11 cellular contexts compared by ENCODE assay signal in genomic region chr1:208203848-208204609, GRCh38. TPM values are rescaled to one million over a fixed set of nuclear protein-coding genes. Genes with fewer than 3 reads are reported as not detected.
DNase-seq lines count a peak whose midpoint lies in the region; ATAC-seq, FAIRE-seq and TF ChIP-seq lines count a peak whose summit lies in the region.
"Had no signal": no experiment of that assay in that cellular context is flagged by ENCODE, and none has a peak within 500 bp of the region (broad histone marks: within the 10 kb centered on the region; RNA-seq: fewer than 3 reads in every experiment).

No MANE protein-coding gene starts in this region.

- no peak overlapping the region for H3K4me3 ChIP-seq in GM12878

- no peak overlapping the region for H3K27ac ChIP-seq in GM12878 (ENCODE audit: control insufficient read depth, insufficient read depth)
- H3K27ac ChIP-seq in layer of hippocampus (ENCODE audit: low read depth, low read length), result peak overlapping the region; percentile 62
- H3K27ac ChIP-seq in temporal lobe (ENCODE audit: low read depth, low read length), result peak overlapping the region; percentile 41

- FAIRE-seq in GM12878 (lab: Jason Lieb, UNC), result no peak

- H2AFZ ChIP-seq in GM12878 (ENCODE audit: control insufficient read depth, low read depth, low read length), result no peak overlapping the region

- WGBS in GM12878 (ENCODE audit: insufficient coverage, insufficient replicate concordance, low lambda C conversion rate, missing lambda C conversion rate), result 61% methylated on average over 7 of the region's 7 CpGs

- no peaks in the 10 kb centered on the region for H4K20me1 ChIP-seq in GM12878 (ENCODE audit: control insufficient read depth, insufficient read depth)

- no peak for TF ChIP-seq POLR2A in GM12878 (IDR thresholded peaks at IDR 0.05; ENCODE audit: low read depth, low read length)

- no peaks in the 10 kb centered on the region for H3K79me2 ChIP-seq in GM12878 (ENCODE audit: control insufficient read depth, insufficient read depth, low read length)

- H3K9me3 ChIP-seq in GM12878 (replicated peaks; ENCODE audit: control insufficient read depth, insufficient read depth, low read length), result no peaks in the 10 kb centered on the region

- CTCF ChIA-PET in GM12878 (lab: Yijun Ruan, JAX), result interaction anchor here (1.0 to 4.6 kb wide), 6 partner anchors 15 to 73 kb away, joined by 3 to 37 read pairs (median 12); partner anchors contain the start of gene PLXNA2
- CTCF ChIA-PET in HEK293T (lab: Yijun Ruan, JAX), result no interaction called here

- in situ Hi-C loops in GM12878 (cut with MboI), result no loop called here

- DNase-seq in DMS 273 (lab: John Stamatoyannopoulos, UW; ENCODE audit: unreplicated experiment), result peak; percentile 19
- DNase-seq in DMS 273 treated with DMSO at 0.1 percent for 48 hours (lab: John Stamatoyannopoulos, UW), result no peak
- no peak for DNase-seq in GM12878 (ENCODE audit: low read depth, low spot score)
- no peak for DNase-seq in HEK293T (ENCODE audit: extremely low spot score)
- DNase-seq in activated naive CD4-positive, alpha-beta T cell treated with Interleukin-2 at 50 U/mL for 16 hours, result no peak
- DNase-seq: 8988T; naive thymus-derived CD4-positive, alpha-beta T cell; NCI-H510A had no signal

- no peaks in the 10 kb centered on the region for H3K36me3 ChIP-seq in GM12878 (ENCODE audit: control insufficient read depth in 2 of 2, insufficient read depth in 2 of 2, low read length in 1 of 2)

- no peak for TF ChIP-seq CTCF in GM12878 (IDR thresholded peaks at IDR 0.05 in 2 of 3, conservative IDR thresholded peaks at IDR 0.05 in 1 of 3; ENCODE audit: control insufficient read depth in 2 of 3, extremely low read depth in 1 of 3, insufficient read depth in 1 of 3, low read depth in 3 of 3, low read length in 3 of 3)

- H3K4me1 ChIP-seq in GM12878 (ENCODE audit: control insufficient read depth, insufficient read depth, low read length), result no peaks in the 10 kb centered on the region

- POLR2A ChIA-PET in GM12878 (lab: Charles Lee), result interaction anchor here (0.6 to 1.1 kb wide), 2 partner anchors 16 to 17 kb away, joined by 3 to 5 read pairs; no protein-coding TSS in a partner anchor
- POLR2A ChIA-PET in HEK293T (lab: Yijun Ruan, JAX), result no interaction called here

- no peak overlapping the region for H3K9ac ChIP-seq in GM12878 (ENCODE audit: control insufficient read depth, insufficient read depth, low read length)

- intact Hi-C loops in GM12878 (cut with micrococcal nuclease; ENCODE audit: unreplicated experiment), result no loop called here

- no peak for TF ChIP-seq EP300 in GM12878 (IDR thresholded peaks at IDR 0.05; ENCODE audit: borderline replicate concordance in 1 of 2, control insufficient read depth in 1 of 2, low read depth in 2 of 2, low read length in 2 of 2)

- H3K27me3 ChIP-seq in GM12878 (replicated peaks in 1 of 2; ENCODE audit: control insufficient read depth in 2 of 2, insufficient read depth in 2 of 2, low read length in 1 of 2) (no peaks in the 10 kb centered on the region; a peak in 1 of 4 replicates), layer of hippocampus (ENCODE audit: control insufficient read depth, insufficient read depth, low read length) (no peaks in the 10 kb centered on the region)

- BruUV-seq in GM12878 (replicated peaks; lab: Mats Ljungman, UMichigan), result no TSS peak

- RAD21 ChIA-PET in GM12878 (lab: Charles Lee; ENCODE audit: unreplicated experiment), result interaction anchor here (1.1 to 2.7 kb wide), 6 partner anchors 8 to 182 kb away, joined by 3 to 15 read pairs (median 6); no protein-coding TSS in a partner anchor

- H3K4me2 ChIP-seq in GM12878 (ENCODE audit: control insufficient read depth, insufficient read depth), result no peak overlapping the region

- SMC1A ChIA-PET in GM12878 (lab: Charles Lee; ENCODE audit: uncharacterized antibody, unreplicated experiment), result interaction anchor here (0.9 to 3.0 kb wide), 5 partner anchors 12 to 73 kb away, joined by 3 to 9 read pairs (median 4); no protein-coding TSS in a partner anchor

- ATAC-seq in GM12878, result no peak
- no peak for ATAC-seq in HG03571 (IDR thresholded peaks at IDR 0.05; ENCODE audit: unreplicated experiment)
- ATAC-seq: naive thymus-derived CD4-positive, alpha-beta T cell had no signal

- no peak for TF ChIP-seq RAD21 in GM12878 (IDR thresholded peaks at IDR 0.05; ENCODE audit: insufficient read depth, low read depth, low read length)

TF ChIP-seq in GM12878, 131 proteins besides CTCF, POLR2A, EP300 and RAD21 (continues in another document):
- TF ChIP-seq ZNF207 (IDR thresholded peaks at IDR 0.05; ENCODE audit: borderline replicate concordance) (no peak), STAT3 (IDR thresholded peaks at IDR 0.05; ENCODE audit: low read depth, low read length) (no peak), ZNF274 (IDR thresholded peaks at IDR 0.05; ENCODE audit: insufficient read depth, insufficient read length) (no peak), NBN (IDR thresholded peaks at IDR 0.05) (no peak), SPI1 (IDR thresholded peaks at IDR 0.05; ENCODE audit: borderline replicate concordance, insufficient read depth, low read depth, low read length) (no peak)

TF ChIP-seq in HEK293T, 16 proteins besides CTCF, POLR2A, EP300 and RAD21:
- TF ChIP-seq NFRKB (IDR thresholded peaks at IDR 0.05) (no peak), ARNT (IDR thresholded peaks at IDR 0.05) (no peak), ELF4 (IDR thresholded peaks at IDR 0.05) (no peak), L3MBTL2 (conservative IDR thresholded peaks at IDR 0.05) (no peak), HDGF (IDR thresholded peaks at IDR 0.05; ENCODE audit: borderline replicate concordance) (no peak), CTBP1 (IDR thresholded peaks at IDR 0.05; ENCODE audit: borderline replicate concordance) (no peak), FOXM1 (IDR thresholded peaks at IDR 0.05; ENCODE audit: borderline replicate concordance) (no peak), SUZ12 (IDR thresholded peaks at IDR 0.05) (no peak), ZNF384 (IDR thresholded peaks at IDR 0.05) (no peak), FOXK2 (IDR thresholded peaks at IDR 0.05) (no peak), FOXA1 (IDR thresholded peaks at IDR 0.05) (no peak), LEF1 (IDR thresholded peaks at IDR 0.05; ENCODE audit: borderline replicate concordance) (no peak), PKNOX1 (IDR thresholded peaks at IDR 0.05) (no peak), SP1 (IDR thresholded peaks at IDR 0.05) (no peak), TARDBP (IDR thresholded peaks at IDR 0.05) (no peak), BHLHE40 (IDR thresholded peaks at IDR 0.05; ENCODE audit: borderline replicate concordance) (no peak)
TF ChIP-seq in HEK293T: peak in this region for 0.

RNA-seq across cellular contexts. Expression of gene PLXNA2, which starts 40.2 kb away (rescaled TPM):
- 1.2 and 1.6 TPM in 2 replicates for total RNA-seq in GM12878 (2013; cell fraction: nucleolus; rRNA removed)
- total RNA-seq in GM12878 (2014; rRNA removed) (under 0.01 and 0.06 TPM in 2 replicates), GM12878 (2014; rRNA removed; fragmentation: Illumina TruSeq; extraction: Trizol) (not detected in 2 replicates), GM12878 (2021) (0.08 and 0.27 TPM in 2 replicates), temporal lobe (63.2 TPM)
- 0.04 TPM for polyA plus RNA-seq in GM12878 (2011; ENCODE audit: low read depth)
- polyA plus RNA-seq in GM12878 (2011; rRNA removed) (0.08 and 0.14 TPM in 2 replicates), GM12878 (2014; fragmentation: Illumina TruSeq; extraction: Trizol) (under 0.01 TPM in 1 of 2 replicates, not detected in the other), GM12878 (2014; fragmentation: Nextera tagmentation; extraction: Ambion mirVana) (not detected), GM12878 (2014; rRNA removed) (not detected in 2 replicates), GM12878 (2016; fragmentation: Nextera tagmentation; extraction: Ambion mirVana) (under 1 TPM; 0.03 to 0.08 TPM)
- polyA plus RNA-seq in GM12878 (2011; cell fraction: cytosol; rRNA removed), result 0.05 and 0.75 TPM in 2 replicates
- 0.29 and 0.51 TPM in 2 replicates for polyA plus RNA-seq in GM12878 (2011; cell fraction: nucleus; rRNA removed)
- 0.15 and 0.25 TPM in 2 replicates for polyA plus RNA-seq in GM12878 (2012)
- 0.51 and 0.98 TPM in 2 replicates for polyA minus RNA-seq in GM12878 (2011; rRNA and poly(A)+ RNA removed)
- not detected in 2 replicates for polyA minus RNA-seq in GM12878 (2011; cell fraction: cytosol; rRNA and poly(A)+ RNA removed)
- polyA minus RNA-seq in GM12878 (2011; cell fraction: nucleus; rRNA and poly(A)+ RNA removed), result 0.12 and 0.67 TPM in 2 replicates
- polyA plus RNA-seq: naive thymus-derived CD4-positive, alpha-beta T cell had no signal

Comparison
In these comparisons a context has a peak if more than half of its experiments do, and no peak if none do; other contexts are left out.
1. RNA of gene PLXNA2, which starts 40.2 kb away (total RNA-seq): 63.2 TPM in temporal lobe (single experiment); under 0.01 to 1.6 TPM in GM12878; every median in the first group is over 10 times any median in the second.